Comparison of ENCODE assay signal across 8 cellular contexts in genomic region chr1:38138498-38139233, GRCh38.
DNase-seq lines count a peak whose midpoint lies in the region; ATAC-seq and TF ChIP-seq lines count a peak whose summit lies in the region.

No MANE protein-coding gene starts in this region.

- no peaks in the 10 kb centered on the region for H3K79me2 ChIP-seq in hepatocyte

- no peaks in the 10 kb centered on the region for H4K20me1 ChIP-seq in hepatocyte (ENCODE audit: insufficient read depth, poor library complexity, severe bottlenecking)

- 0 out of 2 replicates have a peak, but pooled peaks have one; percentile 13 for TF ChIP-seq CTCF in HEK293 (tag by site-specific recombination; IDR thresholded peaks at IDR 0.05)
- peak; percentile 41 to 43 (median 42) for TF ChIP-seq CTCF in ascending aorta (IDR thresholded peaks at IDR 0.05)
- no peak for TF ChIP-seq CTCF in hepatocyte (IDR thresholded peaks at IDR 0.05; ENCODE audit: poor library complexity)

- intact Hi-C loops in ascending aorta (cut with DNase I), result loop anchor here (1.0 to 2.0 kb wide), 3 partner anchors 24 to 330 kb away; partner anchors contain the start of genes POU3F1 and YRDC

- no peaks in the 10 kb centered on the region for H3K27me3 ChIP-seq in ascending aorta
- peaks cover 63% of the 10 kb centered on the region for H3K27me3 ChIP-seq in hepatocyte
- peaks cover 19 to 45% (median 34%) of the 10 kb centered on the region in 3 donors for H3K27me3 ChIP-seq in skeletal muscle tissue (ENCODE audit: control insufficient read depth in 3 of 3, insufficient read depth in 3 of 3, low read length in 3 of 3)

- H3K27ac ChIP-seq in HEK293 (ENCODE audit: extremely low read depth, low read depth, low read length) (no peak overlapping the region), ascending aorta (peak overlapping the region; percentile 63 to 68), hepatocyte (no peak overlapping the region), skeletal muscle tissue (ENCODE audit: low read depth, low read length) (peak overlapping the region; percentile 79)

- POLR2A ChIA-PET in HEK293 (lab: Yijun Ruan, JAX), result interaction anchor here (0.7 to 1.8 kb wide), 2 partner anchors 15 to 92 kb away, joined by 4 read pairs; partner anchors contain the start of gene POU3F1

- no peak overlapping the region for H3K4me3 ChIP-seq in HEK293 (ENCODE audit: low read depth, low read length)
- H3K4me3 ChIP-seq in ascending aorta, result peak overlapping the region in 1 of 2 donors; percentile 36
- no peak overlapping the region for H3K4me3 ChIP-seq in hepatocyte
- H3K4me3 ChIP-seq in skeletal muscle tissue (ENCODE audit: low read length in 3 of 3), result peak overlapping the region in 1 of 3 donors; percentile 35

- H3K9me2 ChIP-seq in hepatocyte (replicated peaks; ENCODE audit: insufficient read depth), result no peaks in the 10 kb centered on the region

- no peaks in the 10 kb centered on the region for H3K9me3 ChIP-seq in HEK293 (ENCODE audit: control insufficient read depth, insufficient read depth, low read depth, low read length)
- no peaks in the 10 kb centered on the region for H3K9me3 ChIP-seq in ascending aorta
- no peaks in the 10 kb centered on the region for H3K9me3 ChIP-seq in hepatocyte (ENCODE audit: low read depth)
- H3K9me3 ChIP-seq in skeletal muscle tissue (ENCODE audit: control insufficient read depth in 3 of 3, low read length in 3 of 3), result no peaks in the 10 kb centered on the region

- DNase-seq in ascending aorta (ENCODE audit: low spot score in 2 of 2) (peak; percentile 48 to 95), hepatocyte (ENCODE audit: low spot score) (peak; percentile 90), T-helper 1 cell (no peak), DMS153 treated with DMSO at 0.1 percent for 48 hours (lab: John Stamatoyannopoulos, UW; ENCODE audit: unreplicated experiment) (no peak)

- no peak overlapping the region for H3K4me2 ChIP-seq in hepatocyte

- no peak overlapping the region for H2AFZ ChIP-seq in hepatocyte

- no peak for ATAC-seq in GM18873 (IDR thresholded peaks at IDR 0.05; ENCODE audit: low FRiP score, unreplicated experiment)
- ATAC-seq in HG02571 (IDR thresholded peaks at IDR 0.05; ENCODE audit: unreplicated experiment), result no peak

- H3K4me1 ChIP-seq in HEK293 (ENCODE audit: control insufficient read depth, insufficient read depth, low read length) (no peaks in the 10 kb centered on the region), ascending aorta (peaks cover 0 to 21% of the 10 kb centered on the region in 2 donors), hepatocyte (ENCODE audit: insufficient read depth) (peaks cover 23% of the 10 kb centered on the region), skeletal muscle tissue (ENCODE audit: control insufficient read depth in 3 of 3, insufficient read depth in 3 of 3, low read length in 3 of 3) (peaks cover 28 to 49% (median 46%) of the 10 kb centered on the region in 3 donors)

- no peaks in the 10 kb centered on the region for H3K36me3 ChIP-seq in HEK293 (ENCODE audit: control insufficient read depth in 2 of 2, insufficient read depth in 1 of 2, low read length in 2 of 2)
- no peaks in the 10 kb centered on the region for H3K36me3 ChIP-seq in ascending aorta
- no peaks in the 10 kb centered on the region for H3K36me3 ChIP-seq in hepatocyte (replicated peaks; ENCODE audit: insufficient read depth, low read depth)
- H3K36me3 ChIP-seq in skeletal muscle tissue (ENCODE audit: control insufficient read depth in 3 of 3, insufficient read depth in 3 of 3, low read length in 3 of 3), result no peaks in the 10 kb centered on the region

- H3K9ac ChIP-seq in skeletal muscle tissue (ENCODE audit: low read depth in 1 of 3, low read length in 3 of 3), result peak overlapping the region; percentile 24 to 64 (median 54)

- WGBS in hepatocyte (ENCODE audit: low lambda C conversion rate, missing lambda C conversion rate), result 54% methylated on average over 6 of the region's 6 CpGs

- CTCF ChIA-PET in HEK293 (lab: Yijun Ruan, JAX), result interaction anchor here (0.6 to 2.6 kb wide), 7 partner anchors 9 to 364 kb away, joined by 3 to 13 read pairs (median 3); no protein-coding TSS in a partner anchor

TF ChIP-seq in HEK293, 187 proteins besides CTCF, POLR2A, EP300 and RAD21 (continues in another document):
- TF ChIP-seq BCL11A (tag by site-specific recombination; IDR thresholded peaks at IDR 0.05; ENCODE audit: low read depth), result peak; percentile 43; the same call in 1 of the 2 replicates
- TF ChIP-seq ZNF112 (tag by site-specific recombination; IDR thresholded peaks at IDR 0.05), result no peak
- peak; percentile 42; the same call in 1 of the 2 replicates for TF ChIP-seq ZNF843 (tag by site-specific recombination; IDR thresholded peaks at IDR 0.05)
- TF ChIP-seq ZNF416 (tag by site-specific recombination; IDR thresholded peaks at IDR 0.05), result no peak
- peak; percentile 70; the same call in 1 of the 2 replicates for TF ChIP-seq EGR2 (tag by site-specific recombination; IDR thresholded peaks at IDR 0.05; ENCODE audit: low read depth)
- TF ChIP-seq ZNF350 (tag by site-specific recombination; IDR thresholded peaks at IDR 0.05), result no peak
- TF ChIP-seq ZNF366 (tag by site-specific recombination; conservative IDR thresholded peaks at IDR 0.05), result peak; percentile 74
- no peak for TF ChIP-seq ZBTB6 (tag by site-specific recombination; IDR thresholded peaks at IDR 0.05)
- no peak for TF ChIP-seq TRIM28 (IDR thresholded peaks at IDR 0.05; ENCODE audit: borderline replicate concordance, low read length)
- no peak for TF ChIP-seq ZNF138 (tag by site-specific recombination; IDR thresholded peaks at IDR 0.05; ENCODE audit: borderline replicate concordance)
- peak; percentile 46 for TF ChIP-seq GLIS2 (tag by site-specific recombination; IDR thresholded peaks at IDR 0.05)
- no peak for TF ChIP-seq YY2 (tag by site-specific recombination; IDR thresholded peaks at IDR 0.05)
- TF ChIP-seq ZBTB17 (tag by site-specific recombination; IDR thresholded peaks at IDR 0.05), result peak; percentile 63
- no peak for TF ChIP-seq ZNF621 (tag by site-specific recombination; IDR thresholded peaks at IDR 0.05)
- TF ChIP-seq, protein P1, sequence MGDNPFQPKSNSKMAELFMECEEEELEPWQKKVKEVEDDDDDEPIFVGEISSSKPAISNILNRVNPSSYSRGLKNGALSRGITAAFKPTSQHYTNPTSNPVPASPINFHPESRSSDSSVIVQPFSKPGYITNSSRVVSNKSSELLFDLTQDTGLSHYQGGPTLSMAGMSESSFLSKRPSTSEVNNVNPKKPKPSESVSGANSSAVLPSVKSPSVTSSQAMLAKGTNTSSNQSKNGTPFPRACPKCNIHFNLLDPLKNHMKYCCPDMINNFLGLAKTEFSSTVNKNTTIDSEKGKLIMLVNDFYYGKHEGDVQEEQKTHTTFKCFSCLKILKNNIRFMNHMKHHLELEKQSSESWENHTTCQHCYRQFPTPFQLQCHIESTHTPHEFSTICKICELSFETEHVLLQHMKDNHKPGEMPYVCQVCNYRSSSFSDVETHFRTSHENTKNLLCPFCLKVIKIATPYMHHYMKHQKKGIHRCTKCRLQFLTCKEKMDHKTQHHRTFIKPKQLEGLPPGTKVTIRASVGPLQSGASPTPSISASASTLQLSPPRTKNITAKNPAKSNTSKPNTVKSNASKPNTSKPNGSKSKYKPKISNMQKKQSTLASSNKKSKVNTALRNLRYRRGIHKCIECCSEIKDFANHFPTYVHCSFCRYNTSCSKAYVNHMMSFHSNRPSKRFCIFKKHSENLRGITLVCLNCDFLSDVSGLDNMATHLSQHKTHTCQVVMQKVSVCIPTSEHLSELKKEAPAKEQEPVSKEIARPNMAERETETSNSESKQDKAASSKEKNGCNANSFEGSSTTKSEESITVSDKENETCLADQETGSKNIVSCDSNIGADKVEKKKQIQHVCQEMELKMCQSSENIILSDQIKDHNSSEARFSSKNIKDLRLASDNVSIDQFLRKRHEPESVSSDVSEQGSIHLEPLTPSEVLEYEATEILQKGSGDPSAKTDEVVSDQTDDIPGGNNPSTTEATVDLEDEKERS (tag by site-specific recombination; IDR thresholded peaks at IDR 0.05), result no peak
- TF ChIP-seq ZSCAN18 (tag by site-specific recombination; IDR thresholded peaks at IDR 0.05), result no peak
- TF ChIP-seq ZNF639 (tag by site-specific recombination; IDR thresholded peaks at IDR 0.05), result no peak
- no peak for TF ChIP-seq ZNF560 (tag by site-specific recombination; IDR thresholded peaks at IDR 0.05; ENCODE audit: borderline replicate concordance)
- no peak for TF ChIP-seq KLF9 (tag by site-specific recombination; IDR thresholded peaks at IDR 0.05; ENCODE audit: low read depth)
- peak; percentile 70 for TF ChIP-seq ZNF660 (tag by site-specific recombination; IDR thresholded peaks at IDR 0.05)

Comparison
In these comparisons a context has a peak if more than half of its experiments do, and no peak if none do; other contexts are left out.
1. H3K27ac ChIP-seq: peak in ascending aorta (2 of 2) and skeletal muscle tissue (single experiment); none in HEK293 (single experiment) and hepatocyte (single experiment).
2. DNase-seq: peak in ascending aorta (2 of 2) and hepatocyte (single experiment); none in T-helper 1 cell (0 of 5) and DMS153 treated with DMSO at 0.1 percent for 48 hours (single experiment).